1 cellular context compared by ENCODE assay signal in the genomic region with DNA sequence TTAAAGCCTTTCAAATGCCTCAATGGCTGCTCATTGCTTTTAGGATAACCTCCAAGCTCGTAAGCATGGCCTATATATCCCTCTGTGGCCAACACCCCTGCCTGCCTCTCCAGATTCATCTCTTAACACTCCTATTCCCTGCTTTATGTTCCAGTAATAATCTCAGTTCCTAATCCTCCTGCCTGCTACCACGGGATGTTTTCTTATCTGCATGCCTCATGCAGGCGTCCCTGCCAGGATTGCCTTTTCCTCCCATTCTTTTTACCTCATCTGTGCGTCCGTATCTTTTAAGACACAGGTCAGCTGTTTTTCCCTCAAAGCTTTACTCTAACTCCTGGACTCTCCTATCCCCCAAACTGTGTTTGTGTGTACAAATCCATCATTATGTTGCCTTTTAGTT.
TF ChIP-seq lines count a peak whose summit lies in the region.

No MANE protein-coding gene starts in this region.

TF ChIP-seq in K562, 482 proteins besides CTCF, POLR2A, EP300 and RAD21 (continued from another document and continues in another):
- no peak for TF ChIP-seq PRDM10 (IDR thresholded peaks at IDR 0.05; ENCODE audit: partially characterized antibody)
- TF ChIP-seq ATF6 (CRISPR knock-in tag; IDR thresholded peaks at IDR 0.05), result no peak
- TF ChIP-seq ZBED1 (IDR thresholded peaks at IDR 0.05), result no peak
- no peak for TF ChIP-seq PHF8 (IDR thresholded peaks at IDR 0.05; ENCODE audit: borderline replicate concordance, low read length)
- 0 out of 2 replicates have a peak, but pooled peaks have one; percentile 16 for TF ChIP-seq MITF (IDR thresholded peaks at IDR 0.05)
- TF ChIP-seq, protein P1, sequence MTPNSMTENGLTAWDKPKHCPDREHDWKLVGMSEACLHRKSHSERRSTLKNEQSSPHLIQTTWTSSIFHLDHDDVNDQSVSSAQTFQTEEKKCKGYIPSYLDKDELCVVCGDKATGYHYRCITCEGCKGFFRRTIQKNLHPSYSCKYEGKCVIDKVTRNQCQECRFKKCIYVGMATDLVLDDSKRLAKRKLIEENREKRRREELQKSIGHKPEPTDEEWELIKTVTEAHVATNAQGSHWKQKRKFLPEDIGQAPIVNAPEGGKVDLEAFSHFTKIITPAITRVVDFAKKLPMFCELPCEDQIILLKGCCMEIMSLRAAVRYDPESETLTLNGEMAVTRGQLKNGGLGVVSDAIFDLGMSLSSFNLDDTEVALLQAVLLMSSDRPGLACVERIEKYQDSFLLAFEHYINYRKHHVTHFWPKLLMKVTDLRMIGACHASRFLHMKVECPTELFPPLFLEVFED (CRISPR knock-in tag; conservative IDR thresholded peaks at IDR 0.05), result no peak
- TF ChIP-seq KDM1A (IDR thresholded peaks at IDR 0.05), result peak; percentile 97
- 0 out of 2 replicates have a peak, but pooled peaks have one; percentile 15 for TF ChIP-seq NR2C1 (IDR thresholded peaks at IDR 0.05)
- no peak for TF ChIP-seq NR2C1 (tag; IDR thresholded peaks at IDR 0.05)
- TF ChIP-seq ZNF507 (tag; conservative IDR thresholded peaks at IDR 0.05), result no peak
- TF ChIP-seq ARID1B (IDR thresholded peaks at IDR 0.05), result peak; percentile 78
- TF ChIP-seq, protein P2, sequence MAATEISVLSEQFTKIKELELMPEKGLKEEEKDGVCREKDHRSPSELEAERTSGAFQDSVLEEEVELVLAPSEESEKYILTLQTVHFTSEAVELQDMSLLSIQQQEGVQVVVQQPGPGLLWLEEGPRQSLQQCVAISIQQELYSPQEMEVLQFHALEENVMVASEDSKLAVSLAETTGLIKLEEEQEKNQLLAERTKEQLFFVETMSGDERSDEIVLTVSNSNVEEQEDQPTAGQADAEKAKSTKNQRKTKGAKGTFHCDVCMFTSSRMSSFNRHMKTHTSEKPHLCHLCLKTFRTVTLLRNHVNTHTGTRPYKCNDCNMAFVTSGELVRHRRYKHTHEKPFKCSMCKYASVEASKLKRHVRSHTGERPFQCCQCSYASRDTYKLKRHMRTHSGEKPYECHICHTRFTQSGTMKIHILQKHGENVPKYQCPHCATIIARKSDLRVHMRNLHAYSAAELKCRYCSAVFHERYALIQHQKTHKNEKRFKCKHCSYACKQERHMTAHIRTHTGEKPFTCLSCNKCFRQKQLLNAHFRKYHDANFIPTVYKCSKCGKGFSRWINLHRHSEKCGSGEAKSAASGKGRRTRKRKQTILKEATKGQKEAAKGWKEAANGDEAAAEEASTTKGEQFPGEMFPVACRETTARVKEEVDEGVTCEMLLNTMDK (IDR thresholded peaks at IDR 0.05; ENCODE audit: borderline replicate concordance, insufficient read depth, low read depth, low read length, poor library complexity, severe bottlenecking), result no peak
- no peak for TF ChIP-seq ZSCAN32 (CRISPR knock-in tag; IDR thresholded peaks at IDR 0.05)
- no peak for TF ChIP-seq ESRRA (IDR thresholded peaks at IDR 0.05; ENCODE audit: borderline replicate concordance, low read depth)
- no peak for TF ChIP-seq CBX1 (IDR thresholded peaks at IDR 0.05; ENCODE audit: low read depth)
- TF ChIP-seq ARID3B (CRISPR knock-in tag; IDR thresholded peaks at IDR 0.05; ENCODE audit: borderline replicate concordance), result no peak
- peak; percentile 42 for TF ChIP-seq SOX6 (IDR thresholded peaks at IDR 0.05)
- no peak for TF ChIP-seq HCFC1 (IDR thresholded peaks at IDR 0.05; ENCODE audit: low read depth, low read length)
- peak; percentile 13; the same call in 1 of the 2 replicates for TF ChIP-seq STAT5A (IDR thresholded peaks at IDR 0.05; ENCODE audit: borderline replicate concordance, low read length)
- TF ChIP-seq RBM14 (IDR thresholded peaks at IDR 0.05; ENCODE audit: borderline replicate concordance, insufficient read depth, low read depth, low read length), result no peak
- TF ChIP-seq NONO (IDR thresholded peaks at IDR 0.05; ENCODE audit: low read depth in 2 of 2, low read length in 1 of 2), result no peak
- no peak for TF ChIP-seq CBX8 (IDR thresholded peaks at IDR 0.05; ENCODE audit: borderline replicate concordance, extremely low read depth, low read depth, low read length, poor library complexity, severe bottlenecking)
- peak; percentile 92 for TF ChIP-seq CBFA2T3 (IDR thresholded peaks at IDR 0.05)
- TF ChIP-seq ZNF644 (tag; IDR thresholded peaks at IDR 0.05; ENCODE audit: low read depth), result 0 out of 2 replicates have a peak, but pooled peaks have one; percentile 17
- no peak for TF ChIP-seq LEF1 (IDR thresholded peaks at IDR 0.05)
- TF ChIP-seq C11orf30 (IDR thresholded peaks at IDR 0.05; ENCODE audit: low read depth), result peak; percentile 19; the same call in 1 of the 2 replicates
- no peak for TF ChIP-seq ID3 (CRISPR knock-in tag; IDR thresholded peaks at IDR 0.05)
- no peak for TF ChIP-seq ID3 (tag; IDR thresholded peaks at IDR 0.05)
- TF ChIP-seq HDAC2 (IDR thresholded peaks at IDR 0.05), result peak; percentile 84
- TF ChIP-seq MEIS2 (IDR thresholded peaks at IDR 0.05; ENCODE audit: partially characterized antibody), result no peak
- TF ChIP-seq ZNF785 (CRISPR knock-in tag; IDR thresholded peaks at IDR 0.05), result no peak
- 0 out of 2 replicates have a peak, but pooled peaks have one; percentile 19 for TF ChIP-seq CREB1 (IDR thresholded peaks at IDR 0.05)
- TF ChIP-seq CREB1 (CRISPR knock-in tag; IDR thresholded peaks at IDR 0.05), result no peak
- TF ChIP-seq ZEB2 (IDR thresholded peaks at IDR 0.05), result no peak
- TF ChIP-seq DACH1 (IDR thresholded peaks at IDR 0.05; ENCODE audit: partially characterized antibody), result peak; percentile 73
- TF ChIP-seq NFIC (IDR thresholded peaks at IDR 0.05), result peak; percentile 46
- peak; percentile 72; the same call in 1 of the 2 replicates for TF ChIP-seq NCOR1 (IDR thresholded peaks at IDR 0.05)
- TF ChIP-seq ZBTB33 (CRISPR knock-in tag; IDR thresholded peaks at IDR 0.05), result no peak
- no peak for TF ChIP-seq TOE1 (IDR thresholded peaks at IDR 0.05; ENCODE audit: borderline replicate concordance)
- no peak for TF ChIP-seq TOE1 (CRISPR knock-in tag; IDR thresholded peaks at IDR 0.05; ENCODE audit: borderline replicate concordance, low read depth)
- peak; percentile 79; the same call in 1 of the 2 replicates for TF ChIP-seq PHF21A (IDR thresholded peaks at IDR 0.05; ENCODE audit: borderline replicate concordance, low read depth)
- TF ChIP-seq, protein P3, sequence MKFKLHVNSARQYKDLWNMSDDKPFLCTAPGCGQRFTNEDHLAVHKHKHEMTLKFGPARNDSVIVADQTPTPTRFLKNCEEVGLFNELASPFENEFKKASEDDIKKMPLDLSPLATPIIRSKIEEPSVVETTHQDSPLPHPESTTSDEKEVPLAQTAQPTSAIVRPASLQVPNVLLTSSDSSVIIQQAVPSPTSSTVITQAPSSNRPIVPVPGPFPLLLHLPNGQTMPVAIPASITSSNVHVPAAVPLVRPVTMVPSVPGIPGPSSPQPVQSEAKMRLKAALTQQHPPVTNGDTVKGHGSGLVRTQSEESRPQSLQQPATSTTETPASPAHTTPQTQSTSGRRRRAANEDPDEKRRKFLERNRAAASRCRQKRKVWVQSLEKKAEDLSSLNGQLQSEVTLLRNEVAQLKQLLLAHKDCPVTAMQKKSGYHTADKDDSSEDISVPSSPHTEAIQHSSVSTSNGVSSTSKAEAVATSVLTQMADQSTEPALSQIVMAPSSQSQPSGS (CRISPR knock-in tag; IDR thresholded peaks at IDR 0.05), result no peak
- no peak for TF ChIP-seq ELF1 (tag; IDR thresholded peaks at IDR 0.05)
- TF ChIP-seq, protein P4, sequence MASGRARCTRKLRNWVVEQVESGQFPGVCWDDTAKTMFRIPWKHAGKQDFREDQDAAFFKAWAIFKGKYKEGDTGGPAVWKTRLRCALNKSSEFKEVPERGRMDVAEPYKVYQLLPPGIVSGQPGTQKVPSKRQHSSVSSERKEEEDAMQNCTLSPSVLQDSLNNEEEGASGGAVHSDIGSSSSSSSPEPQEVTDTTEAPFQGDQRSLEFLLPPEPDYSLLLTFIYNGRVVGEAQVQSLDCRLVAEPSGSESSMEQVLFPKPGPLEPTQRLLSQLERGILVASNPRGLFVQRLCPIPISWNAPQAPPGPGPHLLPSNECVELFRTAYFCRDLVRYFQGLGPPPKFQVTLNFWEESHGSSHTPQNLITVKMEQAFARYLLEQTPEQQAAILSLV (tag; IDR thresholded peaks at IDR 0.05), result no peak
